8 cellular contexts compared by ENCODE assay signal in genomic region chr12:8644345-8645248, GRCh38. TPM values are rescaled to one million over a fixed set of nuclear protein-coding genes. Genes with fewer than 3 reads are reported as not detected.
DNase-seq lines count a peak whose midpoint lies in the region; ATAC-seq and TF ChIP-seq lines count a peak whose summit lies in the region.

No MANE protein-coding gene starts in this region.

- BruUV-seq in OCI-LY7 (replicated peaks; lab: Mats Ljungman, UMichigan) (TSS peak; percentile 96), PC-3 (replicated peaks; lab: Mats Ljungman, UMichigan) (no TSS peak)

- intact Hi-C loops in OCI-LY7 (cut with micrococcal nuclease; ENCODE audit: unreplicated experiment), result loop anchor here (1.0 to 2.0 kb wide), 2 partner anchors 33 to 48 kb away; no protein-coding TSS in a partner anchor
- intact Hi-C loops in uterus (cut with DNase I; ENCODE audit: low total_unique reads), result no loop called here
- intact Hi-C loops in PC-3 (cut with micrococcal nuclease), result no loop called here

- H3K4me1 ChIP-seq in OCI-LY7 (ENCODE audit: insufficient read depth, low read length, poor library complexity, severe bottlenecking) (peaks cover 80% of the 10 kb centered on the region), thymus (ENCODE audit: control insufficient read depth, insufficient read depth, low read length) (peaks cover 26% of the 10 kb centered on the region), uterus (no peaks in the 10 kb centered on the region), osteoblast (ENCODE audit: insufficient read depth, low read length) (no peaks in the 10 kb centered on the region), PC-3 (ENCODE audit: insufficient read depth, low read length) (no peaks in the 10 kb centered on the region)

- H3K4me2 ChIP-seq in OCI-LY7 (ENCODE audit: low read length) (peak overlapping the region; percentile 86), osteoblast (ENCODE audit: insufficient read depth, low read length) (no peak overlapping the region), PC-3 (ENCODE audit: low read length) (no peak overlapping the region)

- H3K27me3 ChIP-seq in thymus (ENCODE audit: control insufficient read depth, insufficient read depth) (no peaks in the 10 kb centered on the region), uterus (no peaks in the 10 kb centered on the region), osteoblast (ENCODE audit: insufficient read depth, low read length) (no peaks in the 10 kb centered on the region), PC-3 (ENCODE audit: low read length) (peaks cover 9% of the 10 kb centered on the region)

- H3K9me2 ChIP-seq in OCI-LY7 (ENCODE audit: insufficient read depth, low read length), result no peaks in the 10 kb centered on the region
- H3K9me2 ChIP-seq in PC-3 (replicated peaks; ENCODE audit: low read length), result no peaks in the 10 kb centered on the region

- H3F3A ChIP-seq in PC-3 (ENCODE audit: low read length, unreplicated experiment), result no peaks in the 10 kb centered on the region

- H3K36me3 ChIP-seq in OCI-LY7 (ENCODE audit: insufficient read depth, low read length) (no peaks in the 10 kb centered on the region; the same call in 1 of the 2 replicates), thymus (ENCODE audit: control insufficient read depth, insufficient read depth) (no peaks in the 10 kb centered on the region), uterus (no peaks in the 10 kb centered on the region), osteoblast (ENCODE audit: insufficient read depth, low read length) (no peaks in the 10 kb centered on the region), PC-3 (ENCODE audit: low read depth, low read length) (no peaks in the 10 kb centered on the region)

- WGBS in thymus, result 13% methylated on average over 5 of the region's 5 CpGs

- peak overlapping the region; percentile 98 for H3K27ac ChIP-seq in OCI-LY7 (ENCODE audit: low read depth, low read length, poor library complexity, severe bottlenecking)
- H3K27ac ChIP-seq in thymus (ENCODE audit: low read depth), result peak overlapping the region; percentile 89
- no peak overlapping the region for H3K27ac ChIP-seq in uterus
- no peak overlapping the region for H3K27ac ChIP-seq in osteoblast (ENCODE audit: low read depth, low read length)
- no peak overlapping the region for H3K27ac ChIP-seq in PC-3 (ENCODE audit: low read length)

- POLR2A ChIA-PET in OCI-LY7 (lab: Charles Lee), result interaction anchor here (0.6 to 4.2 kb wide), 15 partner anchors 9 to 1347 kb away, joined by 3 to 72 read pairs (median 6); partner anchors contain the start of gene AICDA
- POLR2A ChIA-PET in PC-3 (lab: Charles Lee; ENCODE audit: unreplicated experiment), result no interaction called here

- H3K4me3 ChIP-seq in OCI-LY7 (ENCODE audit: low read depth, low read length, poor library complexity, severe bottlenecking) (peak overlapping the region; percentile 56), thymus (ENCODE audit: low read length) (peak overlapping the region; percentile 28), uterus (no peak overlapping the region), osteoblast (ENCODE audit: insufficient read depth, low read length) (no peak overlapping the region), PC-3 (ENCODE audit: low read length) (no peak overlapping the region)

- ATAC-seq in GM18858 (IDR thresholded peaks at IDR 0.05; ENCODE audit: unreplicated experiment) (peak; percentile 40), HG02642 (IDR thresholded peaks at IDR 0.05; ENCODE audit: poor library complexity, unreplicated experiment) (peak; percentile 62), PC-3 (no peak)

- CTCF ChIA-PET in OCI-LY7 (lab: Charles Lee; ENCODE audit: unreplicated experiment), result interaction anchor here (0.6 to 1.0 kb wide), 3 partner anchors 10 to 37 kb away, joined by 3 to 5 read pairs (median 4); no protein-coding TSS in a partner anchor
- CTCF ChIA-PET in PC-3 (lab: Charles Lee), result no interaction called here

- TF ChIP-seq CTCF in OCI-LY7 (conservative IDR thresholded peaks at IDR 0.05; ENCODE audit: low read length) (no peak), uterus (IDR thresholded peaks at IDR 0.05) (no peak), osteoblast (IDR thresholded peaks at IDR 0.05; ENCODE audit: extremely low read depth, low read depth, low read length) (no peak), PC-3 (conservative IDR thresholded peaks at IDR 0.05; ENCODE audit: low read depth, low read length) (no peak)

- TF ChIP-seq POLR2A in uterus (IDR thresholded peaks at IDR 0.05), result no peak

- peaks cover 7% of the 10 kb centered on the region; the same call in 1 of the 2 replicates for H3K9me3 ChIP-seq in OCI-LY7 (ENCODE audit: low read length)
- H3K9me3 ChIP-seq in thymus (ENCODE audit: control insufficient read depth), result no peaks in the 10 kb centered on the region
- no peaks in the 10 kb centered on the region for H3K9me3 ChIP-seq in uterus
- no peaks in the 10 kb centered on the region for H3K9me3 ChIP-seq in osteoblast (ENCODE audit: low read depth, low read length)
- no peaks in the 10 kb centered on the region for H3K9me3 ChIP-seq in PC-3 (ENCODE audit: low read length)

- H2AFZ ChIP-seq in OCI-LY7 (ENCODE audit: low read length) (peak overlapping the region; percentile 81), osteoblast (ENCODE audit: low read length) (no peak overlapping the region), PC-3 (ENCODE audit: low read length) (no peak overlapping the region)

- DNase-seq in OCI-LY7 (ENCODE audit: low spot score), result peak; percentile 90
- DNase-seq in central memory CD4-positive, alpha-beta T cell, result peak; percentile 49
- no peak for DNase-seq in uterus
- no peak for DNase-seq in osteoblast (ENCODE audit: insufficient read length, low spot score, missing footprints)
- DNase-seq in PC-3, result no peak

- no peak overlapping the region for H3K9ac ChIP-seq in PC-3 (ENCODE audit: low read length)

- no peaks in the 10 kb centered on the region for H4K20me1 ChIP-seq in OCI-LY7 (ENCODE audit: insufficient read depth, low read length)
- no peaks in the 10 kb centered on the region for H4K20me1 ChIP-seq in osteoblast (ENCODE audit: insufficient read depth, low read length)
- no peaks in the 10 kb centered on the region for H4K20me1 ChIP-seq in PC-3 (ENCODE audit: low read length)

- H3K79me2 ChIP-seq in OCI-LY7 (ENCODE audit: insufficient read depth, low read depth, low read length), result no peaks in the 10 kb centered on the region
- no peaks in the 10 kb centered on the region for H3K79me2 ChIP-seq in osteoblast (ENCODE audit: insufficient read depth, low read length)
- no peaks in the 10 kb centered on the region for H3K79me2 ChIP-seq in PC-3 (ENCODE audit: low read length)

RNA-seq across cellular contexts. Expression of gene MFAP5, which starts 18.0 kb away (rescaled TPM):
- total RNA-seq in OCI-LY7 (2014; rRNA removed; shearing (Covaris generic)), result not detected in 2 replicates
- total RNA-seq in OCI-LY7 (2022) (not detected in 2 replicates), uterus (100 to 1,000 TPM in 3 of 4 donors, 10 to 100 TPM in 1; 36.8 to 259 (median 151) TPM), osteoblast (57.9 and 88.4 TPM in 2 replicates), PC-3 (2014; rRNA removed) (not detected in 2 replicates)
- 6.7 TPM for polyA plus RNA-seq in thymus

RNA-seq across cellular contexts. Expression of gene AICDA, which starts 31.9 kb away (rescaled TPM):
- 30.0 and 32.4 TPM in 2 replicates for total RNA-seq in OCI-LY7 (2014; rRNA removed; shearing (Covaris generic))
- 38.5 and 55.9 TPM in 2 replicates for total RNA-seq in OCI-LY7 (2022)
- polyA plus RNA-seq in thymus, result 0.39 TPM
- total RNA-seq in uterus, result under 1 TPM in 1 of 4 donors, not detected in 3; 0.41 TPM
- total RNA-seq in osteoblast, result not detected in 2 replicates
- not detected in 2 replicates for total RNA-seq in PC-3 (2014; rRNA removed)

RNA-seq across cellular contexts. Expression of gene RIMKLB, which starts 53.2 kb away (rescaled TPM):
- total RNA-seq in OCI-LY7 (2014; rRNA removed; shearing (Covaris generic)), result 109 and 117 TPM in 2 replicates
- 84.6 and 122 TPM in 2 replicates for total RNA-seq in OCI-LY7 (2022)
- 95.5 TPM for polyA plus RNA-seq in thymus
- 100 to 1,000 TPM in 2 of 4 donors, 10 to 100 TPM in 2; 25.6 to 155 (median 93.4) TPM for total RNA-seq in uterus
- total RNA-seq in osteoblast, result 29.8 and 35.5 TPM in 2 replicates
- total RNA-seq in PC-3 (2014; rRNA removed), result 1.3 and 4.9 TPM in 2 replicates

Comparison
In these comparisons a context has a peak if more than half of its experiments do, and no peak if none do; other contexts are left out.
1. DNase-seq: peak in OCI-LY7 (single experiment) and central memory CD4-positive, alpha-beta T cell (single experiment); none in uterus (0 of 2), osteoblast (single experiment) and PC-3 (single experiment).
2. H3K27ac ChIP-seq: peak in OCI-LY7 (single experiment) and thymus (single experiment); none in uterus (0 of 2), osteoblast (single experiment) and PC-3 (single experiment).
3. H3K4me3 ChIP-seq: peak in OCI-LY7 (single experiment) and thymus (single experiment); none in uterus (0 of 2), osteoblast (single experiment) and PC-3 (single experiment).
4. RNA of gene MFAP5, which starts 18.0 kb away (total RNA-seq): 36.8 to 259 TPM in uterus and 57.9 to 88.4 TPM in osteoblast; not detected in OCI-LY7 and not detected in PC-3; every median in the first group is over 10 times any median in the second.
5. RNA of gene AICDA, which starts 31.9 kb away (total RNA-seq): 30.0 to 55.9 TPM in OCI-LY7; 0.41 TPM in uterus, not detected in osteoblast and not detected in PC-3; every median in the first group is over 10 times any median in the second.